20 cellular contexts compared by ENCODE assay signal in the genomic region with DNA sequence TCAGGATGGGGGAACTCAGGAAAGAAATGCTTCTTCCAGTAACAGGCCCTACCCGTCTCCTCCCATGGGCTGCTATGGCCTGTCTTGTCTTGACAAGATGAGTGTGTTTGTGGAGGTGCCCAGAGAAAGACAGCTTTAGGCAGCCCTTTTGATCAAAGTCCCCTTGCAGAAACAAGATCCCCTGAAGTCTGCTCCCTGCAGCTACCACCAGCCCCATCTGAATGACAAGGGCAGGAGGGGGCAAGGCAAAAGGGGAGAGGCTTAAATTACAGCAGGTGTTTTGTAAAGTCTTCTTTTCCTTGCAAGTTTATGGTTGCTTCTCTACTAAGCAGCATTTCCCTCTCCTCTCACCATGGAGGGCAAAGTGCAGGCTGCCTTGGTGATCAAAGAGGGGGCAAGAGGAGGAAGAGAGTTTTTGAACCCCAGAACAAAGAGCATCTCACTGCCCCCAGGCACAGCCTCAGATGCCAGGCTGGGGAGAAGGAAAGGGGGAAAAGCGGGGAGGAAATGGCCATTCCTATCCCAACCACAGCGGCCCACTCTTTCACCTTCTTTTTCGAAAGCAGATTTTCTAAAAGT. TPM values are rescaled to one million over a fixed set of nuclear protein-coding genes. Genes with fewer than 3 reads are reported as not detected.
"Had no signal": no experiment of that assay in that cellular context is flagged by ENCODE, and none has a peak within 500 bp of the region (broad histone marks: within the 10 kb centered on the region; RNA-seq: fewer than 3 reads in every experiment).

No MANE protein-coding gene starts in this region.

- DNase-seq: activated CD4-positive, alpha-beta memory T cell treated with anti-CD3 and anti-CD28 coated beads, Interleukin-2, amount 10 ng/mL, durations not matched to agents 7 days and 5 days; activated effector memory CD4-positive, alpha-beta T cell treated with anti-CD3 and anti-CD28 coated beads, Interleukin-2, amount 50 U/mL, for 16 hours; activated naive CD4-positive, alpha-beta T cell treated with anti-CD3 and anti-CD28 coated beads, Interleukin-2, amount 10 ng/mL, durations not matched to agents 7 days and 5 days; activated T-cell treated with anti-CD3 and anti-CD28 coated beads for 4 hours; amygdala; cerebellar nuclear complex; head of caudate nucleus; left ventricle myocardium superior; midbrain; natural killer cell; sigmoid colon; stimulated activated CD4-positive, alpha-beta T cell treated with anti-CD3 and anti-CD28 coated beads, Interleukin-15, amount 100 ng/mL, for 24 hours; stomach; transverse colon had no signal

- ATAC-seq: gastroesophageal sphincter; left ventricle myocardium superior; natural killer cell; stimulated activated memory B cell treated with anti-CD40 and anti-IgM and Interleukin-4, amounts not matched to agents 10 μg/mL and 1 μg/mL and 100 μg/mL, for 72 hours had no signal

- H3K9me3 ChIP-seq: gastroesophageal sphincter, sigmoid colon, stomach, transverse colon had no signal

- H3K4me1 ChIP-seq: gastroesophageal sphincter, sigmoid colon, stomach, transverse colon had no signal

- H3K4me2 ChIP-seq: smooth muscle cell had no signal

- H3K4me3 Mint-ChIP-seq: activated CD4-positive, alpha-beta memory T cell treated with anti-CD3 and anti-CD28 coated beads, Interleukin-2, amount 10 ng/mL, durations not matched to agents 7 days and 5 days; activated CD4-positive, alpha-beta T cell treated with anti-CD3 and anti-CD28 coated beads, Interleukin-2, amount 10 ng/mL, durations not matched to agents 24 days and 14 days; activated naive CD4-positive, alpha-beta T cell treated with anti-CD3 and anti-CD28 coated beads, Interleukin-2, amount 10 ng/mL, durations not matched to agents 7 days and 5 days; natural killer cell; stimulated activated memory B cell treated with anti-CD40 and anti-IgM and Interleukin-4, amounts not matched to agents 10 μg/mL and 1 μg/mL and 100 μg/mL, for 72 hours had no signal

- H3K27ac ChIP-seq: coronary artery, gastroesophageal sphincter, sigmoid colon, stomach, transverse colon had no signal

- H3K4me3 ChIP-seq: coronary artery, gastroesophageal sphincter, sigmoid colon, smooth muscle cell, stomach, transverse colon had no signal

- H3K9me3 Mint-ChIP-seq: activated CD4-positive, alpha-beta memory T cell treated with anti-CD3 and anti-CD28 coated beads, Interleukin-2, amount 10 ng/mL, durations not matched to agents 7 days and 5 days; activated CD4-positive, alpha-beta T cell treated with anti-CD3 and anti-CD28 coated beads, Interleukin-2, amount 10 ng/mL, durations not matched to agents 24 days and 14 days; activated naive CD4-positive, alpha-beta T cell treated with anti-CD3 and anti-CD28 coated beads, Interleukin-2, amount 10 ng/mL, durations not matched to agents 7 days and 5 days; natural killer cell; stimulated activated memory B cell treated with anti-CD40 and anti-IgM and Interleukin-4, amounts not matched to agents 10 μg/mL and 1 μg/mL and 100 μg/mL, for 72 hours had no signal

- H3K4me1 Mint-ChIP-seq: activated CD4-positive, alpha-beta memory T cell treated with anti-CD3 and anti-CD28 coated beads, Interleukin-2, amount 10 ng/mL, durations not matched to agents 7 days and 5 days; activated CD4-positive, alpha-beta T cell treated with anti-CD3 and anti-CD28 coated beads, Interleukin-2, amount 10 ng/mL, durations not matched to agents 24 days and 14 days; activated naive CD4-positive, alpha-beta T cell treated with anti-CD3 and anti-CD28 coated beads, Interleukin-2, amount 10 ng/mL, durations not matched to agents 7 days and 5 days; natural killer cell; stimulated activated memory B cell treated with anti-CD40 and anti-IgM and Interleukin-4, amounts not matched to agents 10 μg/mL and 1 μg/mL and 100 μg/mL, for 72 hours had no signal

- H3K36me3 Mint-ChIP-seq: activated naive CD4-positive, alpha-beta T cell treated with anti-CD3 and anti-CD28 coated beads, Interleukin-2, amount 10 ng/mL, durations not matched to agents 7 days and 5 days; natural killer cell; stimulated activated memory B cell treated with anti-CD40 and anti-IgM and Interleukin-4, amounts not matched to agents 10 μg/mL and 1 μg/mL and 100 μg/mL, for 72 hours had no signal

- H3K27ac Mint-ChIP-seq: activated CD4-positive, alpha-beta memory T cell treated with anti-CD3 and anti-CD28 coated beads, Interleukin-2, amount 10 ng/mL, durations not matched to agents 7 days and 5 days; activated CD4-positive, alpha-beta T cell treated with anti-CD3 and anti-CD28 coated beads, Interleukin-2, amount 10 ng/mL, durations not matched to agents 24 days and 14 days; activated naive CD4-positive, alpha-beta T cell treated with anti-CD3 and anti-CD28 coated beads, Interleukin-2, amount 10 ng/mL, durations not matched to agents 7 days and 5 days; natural killer cell; stimulated activated memory B cell treated with anti-CD40 and anti-IgM and Interleukin-4, amounts not matched to agents 10 μg/mL and 1 μg/mL and 100 μg/mL, for 72 hours had no signal

- H3K36me3 ChIP-seq: gastroesophageal sphincter, sigmoid colon, stomach, transverse colon had no signal

RNA-seq across cellular contexts. Expression of gene EVA1A, which starts 6.7 kb away (rescaled TPM):
- total RNA-seq: activated CD4-positive, alpha-beta memory T cell treated with anti-CD3 and anti-CD28 coated beads, Interleukin-2, amount 10 ng/mL, durations not matched to agents 7 days and 5 days; activated CD4-positive, alpha-beta T cell treated with anti-CD3 and anti-CD28 coated beads, Interleukin-2, amount 10 ng/mL, durations not matched to agents 24 days and 14 days; natural killer cell; T-helper 2 cell treated with Interferon-gamma antibody and Interleukin-4, amounts not matched to agents 100 ng/mL and 5 ng/mL, for 36 hours; transverse colon had no signal
